ENCODE assay signal across 18 cellular contexts in genomic region chr1:115501476-115501875, GRCh38.
"Had no signal": no experiment of that assay in that cellular context is flagged by ENCODE, and none has a peak within 500 bp of the region (broad histone marks: within the 10 kb centered on the region; RNA-seq: fewer than 3 reads in every experiment).

No MANE protein-coding gene starts in this region.

- ATAC-seq: activated CD4-positive, CD25-positive, alpha-beta regulatory T cell treated with anti-CD3 and anti-CD28 coated beads, Interleukin-2, amount 50 U/mL, for 24 hours; gastroesophageal sphincter; left lung; mucosa of descending colon; naive thymus-derived CD8-positive, alpha-beta T cell; T-helper 17 cell; upper lobe of right lung had no signal

- H3K4me3 Mint-ChIP-seq: dendritic cell treated with granulocyte-macrophage colony-stimulating factor and Interleukin-4, amounts not matched to agents 40 ng/mL and 50 ng/mL, for 4 days; naive thymus-derived CD8-positive, alpha-beta T cell; T-helper 17 cell had no signal

- H3K27me3 Mint-ChIP-seq: dendritic cell treated with granulocyte-macrophage colony-stimulating factor and Interleukin-4, amounts not matched to agents 40 ng/mL and 50 ng/mL, for 4 days had no signal

- H3K4me1 Mint-ChIP-seq: naive thymus-derived CD8-positive, alpha-beta T cell; T-helper 17 cell had no signal

- H3K9me3 Mint-ChIP-seq: dendritic cell treated with granulocyte-macrophage colony-stimulating factor and Interleukin-4, amounts not matched to agents 40 ng/mL and 50 ng/mL, for 4 days had no signal

- H3K27ac Mint-ChIP-seq: dendritic cell treated with granulocyte-macrophage colony-stimulating factor and Interleukin-4, amounts not matched to agents 40 ng/mL and 50 ng/mL, for 4 days; naive thymus-derived CD8-positive, alpha-beta T cell; T-helper 17 cell had no signal

- DNase-seq: activated CD4-positive, alpha-beta T cell treated with anti-CD3 and anti-CD28 coated beads, Interleukin-2, amount 50 U/mL, for 1 hour; activated CD8-positive, alpha-beta memory T cell treated with anti-CD3 and anti-CD28 coated beads for 24 hours; aorta; islet precursor cell; left lung; mammary epithelial cell; mucosa of descending colon; naive thymus-derived CD8-positive, alpha-beta T cell; retina; stimulated activated CD4-positive, alpha-beta T cell treated with anti-CD3 and anti-CD28 coated beads, Interleukin-12 subunit alpha, Interleukin-12 subunit beta, amount 100 ng/mL, for 4 hours; stimulated activated CD4-positive, alpha-beta T cell treated with anti-CD3 and anti-CD28 coated beads, Interleukin-2, amount 100 ng/mL, for 24 hours; stomach; T-helper 17 cell; testis; upper lobe of right lung had no signal

- H3K36me3 Mint-ChIP-seq: naive thymus-derived CD8-positive, alpha-beta T cell had no signal
